8 cellular contexts compared by ENCODE assay signal in genomic region chr3:149487598-149488197, GRCh38. TPM values are rescaled to one million over a fixed set of nuclear protein-coding genes. Genes with fewer than 3 reads are reported as not detected.
DNase-seq lines count a peak whose midpoint lies in the region; ATAC-seq and TF ChIP-seq lines count a peak whose summit lies in the region.

No MANE protein-coding gene starts in this region.

- ATAC-seq in GM18517 (IDR thresholded peaks at IDR 0.05; ENCODE audit: unreplicated experiment) (peak; percentile 67), HG03175 (IDR thresholded peaks at IDR 0.05; ENCODE audit: unreplicated experiment) (peak; percentile 74), activated B cell treated with CpG ODN at 0.5 μM for 24 hours (ENCODE audit: low read depth) (peak; percentile 45), GM21360 (IDR thresholded peaks at IDR 0.05; ENCODE audit: unreplicated experiment) (no peak)

- no peaks in the 10 kb centered on the region for H3K4me1 Mint-ChIP-seq in activated B cell treated with CpG ODN at 0.5 μM for 24 hours

- TF ChIP-seq CTCF in C4-2B (conservative IDR thresholded peaks at IDR 0.05) (peak; percentile 56), activated B cell treated with CpG ODN at 0.5 μM for 24 hours (IDR thresholded peaks at IDR 0.05) (no peak), liver (IDR thresholded peaks at IDR 0.05; ENCODE audit: low read depth, low read length, missing input control) (peak; percentile 60)

- no peaks in the 10 kb centered on the region for H3K36me3 Mint-ChIP-seq in activated B cell treated with CpG ODN at 0.5 μM for 24 hours (ENCODE audit: low read depth)

- H3K27me3 Mint-ChIP-seq in activated B cell treated with CpG ODN at 0.5 μM for 24 hours: peaks cover 11% of the 10 kb centered on the region

- intact Hi-C loops in activated B cell treated with CpG ODN at 0.5 μM for 24 hours (cut with micrococcal nuclease): loop anchor here (2.0 to 10.0 kb wide), 2 partner anchors 367 to 533 kb away; no protein-coding TSS in a partner anchor

- H3K4me1 ChIP-seq in liver (ENCODE audit: control insufficient read depth in 4 of 4, insufficient read depth in 4 of 4, low read length in 3 of 4): peaks cover 0 to 3% (median 0%) of the 10 kb centered on the region in 4 donors

- H3K27ac Mint-ChIP-seq in activated B cell treated with CpG ODN at 0.5 μM for 24 hours: no peak overlapping the region

- peak; percentile 34 to 72 for TF ChIP-seq RAD21 in liver (IDR thresholded peaks at IDR 0.05)

- H3K9ac ChIP-seq in liver (ENCODE audit: low read depth in 1 of 2, low read length in 2 of 2): no peak overlapping the region

- no peak for DNase-seq in activated B cell treated with CpG ODN at 0.5 μM for 24 hours
- DNase-seq in NCI-H510A treated with DMSO at 0.1 percent for 48 hours (lab: John Stamatoyannopoulos, UW): no peak
- no peak for DNase-seq in NCI-H1105 treated with DMSO at 0.1 percent for 48 hours (lab: John Stamatoyannopoulos, UW)

- POLR2A ChIA-PET in activated B cell treated with CpG ODN at 0.5 μM for 24 hours (lab: Charles Lee): no interaction called here

- CTCF ChIA-PET in activated B cell treated with CpG ODN at 0.5 μM for 24 hours (lab: Charles Lee): no interaction called here

- peaks cover 0 to 71% (median 52%) of the 10 kb centered on the region in 4 donors for H3K36me3 ChIP-seq in liver (ENCODE audit: control insufficient read depth in 4 of 4, insufficient read depth in 3 of 4, low read depth in 1 of 4, low read length in 3 of 4)

- H3K4me3 Mint-ChIP-seq in activated B cell treated with CpG ODN at 0.5 μM for 24 hours: no peak overlapping the region

- no peaks in the 10 kb centered on the region for H3K9me3 ChIP-seq in liver (ENCODE audit: control insufficient read depth in 4 of 4, low read length in 3 of 4)

- no peak overlapping the region for H3K27ac ChIP-seq in C4-2B
- H3K27ac ChIP-seq in liver (ENCODE audit: low read depth in 1 of 2, low read length in 2 of 2): no peak overlapping the region

- H3K9me3 Mint-ChIP-seq in activated B cell treated with CpG ODN at 0.5 μM for 24 hours: no peaks in the 10 kb centered on the region

- H3K27me3 ChIP-seq in liver (ENCODE audit: control insufficient read depth in 4 of 4, insufficient read depth in 4 of 4, low read length in 3 of 4): no peaks in the 10 kb centered on the region

- H3K4me3 ChIP-seq in liver (ENCODE audit: low read depth in 1 of 3, low read length in 3 of 3): no peak overlapping the region

- 69% methylated on average over 6 of the region's 6 CpGs for WGBS in liver

TF ChIP-seq in liver, 16 proteins besides CTCF, POLR2A, EP300 and RAD21:
- TF ChIP-seq JUND (IDR thresholded peaks at IDR 0.05): no peak
- no peak for TF ChIP-seq HNF4A (conservative IDR thresholded peaks at IDR 0.05)
- no peak for TF ChIP-seq FOXA1 (IDR thresholded peaks at IDR 0.05)
- no peak for TF ChIP-seq REST (IDR thresholded peaks at IDR 0.05)
- TF ChIP-seq ATF3 (IDR thresholded peaks at IDR 0.05): no peak
- TF ChIP-seq YY1 (IDR thresholded peaks at IDR 0.05): no peak
- no peak for TF ChIP-seq GABPA (IDR thresholded peaks at IDR 0.05 in 1 of 2, conservative IDR thresholded peaks at IDR 0.05 in 1 of 2)
- no peak for TF ChIP-seq TAF1 (conservative IDR thresholded peaks at IDR 0.05)
- TF ChIP-seq MAX (IDR thresholded peaks at IDR 0.05): no peak
- no peak for TF ChIP-seq RXRA (IDR thresholded peaks at IDR 0.05)
- TF ChIP-seq ZBTB33 (IDR thresholded peaks at IDR 0.05): no peak
- TF ChIP-seq SP1 (IDR thresholded peaks at IDR 0.05): no peak
- TF ChIP-seq FOXA2 (IDR thresholded peaks at IDR 0.05): no peak
- no peak for TF ChIP-seq HNF4G (IDR thresholded peaks at IDR 0.05)
- no peak for TF ChIP-seq NR2F2 (IDR thresholded peaks at IDR 0.05)
- TF ChIP-seq EGR1 (IDR thresholded peaks at IDR 0.05; ENCODE audit: low read depth in 2 of 2): no peak

RNA-seq across cellular contexts. Expression of gene TM4SF4, which starts 13.2 kb away (rescaled TPM):
- not detected in 2 replicates for total RNA-seq in activated B cell treated with CpG ODN at 0.5 μM for 24 hours
- 100 to 1,000 TPM; 184 to 230 TPM for total RNA-seq in liver
- polyA plus RNA-seq in liver: 100 to 1,000 TPM; 201 to 215 TPM

Comparison
In these comparisons a context has a peak if more than half of its experiments do, and no peak if none do; other contexts are left out.
1. RNA of gene TM4SF4, which starts 13.2 kb away (total RNA-seq): 184 to 230 TPM in liver; not detected in activated B cell treated with CpG ODN at 0.5 μM for 24 hours; every median in the first group is over 100 times any median in the second.